In genomic region chr17:35086931-35087573, GRCh38 we compare ENCODE assay signal across 11 cellular contexts. TPM values are rescaled to one million over a fixed set of nuclear protein-coding genes. Genes with fewer than 3 reads are reported as not detected.
DNase-seq lines count a peak whose midpoint lies in the region; ATAC-seq and TF ChIP-seq lines count a peak whose summit lies in the region.
"Had no signal": no experiment of that assay in that cellular context is flagged by ENCODE, and none has a peak within 500 bp of the region (broad histone marks: within the 10 kb centered on the region; RNA-seq: fewer than 3 reads in every experiment).

No MANE protein-coding gene starts in this region.

- H3K4me1 ChIP-seq in SK-N-SH (ENCODE audit: control insufficient read depth in 1 of 2, insufficient read depth in 2 of 2, low read depth in 1 of 2, low read length in 1 of 2) = peaks cover 18 to 33% of the 10 kb centered on the region in 2 experiments
- H3K4me1 ChIP-seq in GM23248 (ENCODE audit: insufficient read depth) = peaks cover 31% of the 10 kb centered on the region

- H3K9me2 ChIP-seq in SK-N-SH = no peaks in the 10 kb centered on the region
- no peaks in the 10 kb centered on the region for H3K9me2 ChIP-seq in GM23248 (ENCODE audit: insufficient read depth)

- 78% methylated on average over 8 of the region's 8 CpGs for WGBS in SK-N-SH (ENCODE audit: low lambda C conversion rate)
- 93% methylated on average over 8 of the region's 8 CpGs for WGBS in GM23248 (ENCODE audit: low coverage in 1 of 2, low lambda C conversion rate in 2 of 2, missing lambda C conversion rate in 2 of 2), 2 experiments

- DNase-seq in SK-N-SH (no peak), globus pallidus (ENCODE audit: low spot score) (peak; percentile 45), GM23248 (no peak), NCI-H226 (no peak)
- no peak for DNase-seq in activated CD4-positive, alpha-beta memory T cell treated with anti-CD3 and anti-CD28 coated beads, Interleukin-2, amount 10 ng/mL, durations not matched to agents 7 days and 5 days
- DNase-seq: 8988T had no signal

- peak overlapping the region; percentile 89 for H3K4me3 Mint-ChIP-seq in activated CD4-positive, alpha-beta memory T cell treated with anti-CD3 and anti-CD28 coated beads, Interleukin-2, amount 10 ng/mL, durations not matched to agents 7 days and 5 days
- H3K4me3 Mint-ChIP-seq in stimulated activated memory B cell treated with anti-CD40 and anti-IgM and Interleukin-4, amounts not matched to agents 10 μg/mL and 1 μg/mL and 100 μg/mL, for 72 hours = peak overlapping the region; percentile 58

- peaks cover 6% of the 10 kb centered on the region for H3K36me3 Mint-ChIP-seq in activated CD4-positive, alpha-beta memory T cell treated with anti-CD3 and anti-CD28 coated beads, Interleukin-2, amount 10 ng/mL, durations not matched to agents 7 days and 5 days (ENCODE audit: low read depth)
- H3K36me3 Mint-ChIP-seq in stimulated activated memory B cell treated with anti-CD40 and anti-IgM and Interleukin-4, amounts not matched to agents 10 μg/mL and 1 μg/mL and 100 μg/mL, for 72 hours = no peaks in the 10 kb centered on the region

- in situ Hi-C loops in GM23248 (cut with MboI) = loop anchor here (25.0 kb wide), 1 partner anchor 1425 kb away; no protein-coding TSS in a partner anchor

- CTCF ChIA-PET in SK-N-SH (lab: Yijun Ruan, JAX) = interaction anchor here (0.6 to 1.9 kb wide), 4 partner anchors 13 to 545 kb away, joined by 3 to 4 read pairs (median 4); no protein-coding TSS in a partner anchor
- CTCF ChIA-PET in activated CD4-positive, alpha-beta memory T cell treated with anti-CD3 and anti-CD28 coated beads, Interleukin-2, amount 10 ng/mL, durations not matched to agents 7 days and 5 days (lab: Charles Lee) = interaction anchor here (1.0 to 3.3 kb wide), 5 partner anchors 10 to 64 kb away, joined by 3 to 17 read pairs (median 12); partner anchors contain the start of gene RAD51D

- no peak overlapping the region for H2AFZ ChIP-seq in SK-N-SH (ENCODE audit: low read depth)
- H2AFZ ChIP-seq in GM23248 = no peak overlapping the region

- no peak for TF ChIP-seq RAD21 in SK-N-SH (IDR thresholded peaks at IDR 0.05; ENCODE audit: low read length)

- H3F3A ChIP-seq in SK-N-SH (replicated peaks; ENCODE audit: insufficient read depth) (peaks cover 26% of the 10 kb centered on the region), GM23248 (ENCODE audit: insufficient read depth) (peaks cover 21% of the 10 kb centered on the region)

- H3K27ac Mint-ChIP-seq in activated CD4-positive, alpha-beta memory T cell treated with anti-CD3 and anti-CD28 coated beads, Interleukin-2, amount 10 ng/mL, durations not matched to agents 7 days and 5 days = peak overlapping the region; percentile 88
- H3K27ac Mint-ChIP-seq in stimulated activated memory B cell treated with anti-CD40 and anti-IgM and Interleukin-4, amounts not matched to agents 10 μg/mL and 1 μg/mL and 100 μg/mL, for 72 hours = peak overlapping the region; percentile 93

- ATAC-seq in SK-N-SH treated with all-trans-retinoic acid at 6 μM for 48 hours (no peak), GM18867 (IDR thresholded peaks at IDR 0.05; ENCODE audit: unreplicated experiment) (no peak)
- no peak for ATAC-seq in stimulated activated memory B cell treated with anti-CD40 and anti-IgM and Interleukin-4, amounts not matched to agents 10 μg/mL and 1 μg/mL and 100 μg/mL, for 72 hours

- POLR2A ChIA-PET in SK-N-SH (lab: Yijun Ruan, JAX) = no interaction called here
- POLR2A ChIA-PET in activated CD4-positive, alpha-beta memory T cell treated with anti-CD3 and anti-CD28 coated beads, Interleukin-2, amount 10 ng/mL, durations not matched to agents 7 days and 5 days (lab: Charles Lee) = interaction anchor here (0.6 to 10.7 kb wide), 12 partner anchors 9 to 537 kb away, joined by 3 to 164 read pairs (median 10); partner anchors contain the start of genes CCT6B, RAD51D, RFFL and ZNF830

- H3K9me3 ChIP-seq in SK-N-SH (no peaks in the 10 kb centered on the region), GM23248 (ENCODE audit: low read depth) (no peaks in the 10 kb centered on the region)
- H3K9me3 ChIP-seq: thoracic aorta had no signal

- H3K27me3 ChIP-seq in SK-N-SH (ENCODE audit: insufficient read depth) (no peaks in the 10 kb centered on the region), GM23248 (replicated peaks; ENCODE audit: insufficient read depth) (no peaks in the 10 kb centered on the region)

- H3K27me3 Mint-ChIP-seq in activated CD4-positive, alpha-beta memory T cell treated with anti-CD3 and anti-CD28 coated beads, Interleukin-2, amount 10 ng/mL, durations not matched to agents 7 days and 5 days = no peaks in the 10 kb centered on the region
- H3K27me3 Mint-ChIP-seq in stimulated activated memory B cell treated with anti-CD40 and anti-IgM and Interleukin-4, amounts not matched to agents 10 μg/mL and 1 μg/mL and 100 μg/mL, for 72 hours = no peaks in the 10 kb centered on the region

- H3K9ac ChIP-seq in SK-N-SH (no peak overlapping the region), GM23248 (no peak overlapping the region)

- H3K4me3 ChIP-seq in SK-N-SH (ENCODE audit: low read depth in 2 of 2, low read length in 1 of 2) (peak overlapping the region in 1 of 2 experiments; percentile 13; a peak in 1 of 4 replicates), GM23248 (no peak overlapping the region; the same call in 1 of the 2 replicates)

- peaks cover 72% of the 10 kb centered on the region for H3K4me1 Mint-ChIP-seq in activated CD4-positive, alpha-beta memory T cell treated with anti-CD3 and anti-CD28 coated beads, Interleukin-2, amount 10 ng/mL, durations not matched to agents 7 days and 5 days
- peaks cover 66% of the 10 kb centered on the region for H3K4me1 Mint-ChIP-seq in stimulated activated memory B cell treated with anti-CD40 and anti-IgM and Interleukin-4, amounts not matched to agents 10 μg/mL and 1 μg/mL and 100 μg/mL, for 72 hours

- H3K27ac ChIP-seq in SK-N-SH (ENCODE audit: low read depth in 2 of 2, low read length in 1 of 2) (no peak overlapping the region), GM23248 (no peak overlapping the region)

- H3K4me2 ChIP-seq in SK-N-SH (peak overlapping the region; percentile 95; the same call in 1 of the 2 replicates), GM23248 (ENCODE audit: unreplicated experiment) (no peak overlapping the region)

- H3K36me3 ChIP-seq in SK-N-SH (replicated peaks in 1 of 2; ENCODE audit: control insufficient read depth in 1 of 2, insufficient read depth in 2 of 2, low read length in 1 of 2) (no peaks in the 10 kb centered on the region), GM23248 (ENCODE audit: low read depth) (no peaks in the 10 kb centered on the region)
- H3K36me3 ChIP-seq: thoracic aorta had no signal

- TF ChIP-seq CTCF in SK-N-SH (IDR thresholded peaks at IDR 0.05) = no peak

- H3K9me3 Mint-ChIP-seq in activated CD4-positive, alpha-beta memory T cell treated with anti-CD3 and anti-CD28 coated beads, Interleukin-2, amount 10 ng/mL, durations not matched to agents 7 days and 5 days = no peaks in the 10 kb centered on the region
- H3K9me3 Mint-ChIP-seq in stimulated activated memory B cell treated with anti-CD40 and anti-IgM and Interleukin-4, amounts not matched to agents 10 μg/mL and 1 μg/mL and 100 μg/mL, for 72 hours = no peaks in the 10 kb centered on the region

- H4K20me1 ChIP-seq in SK-N-SH (ENCODE audit: insufficient read depth) (peaks cover 1% of the 10 kb centered on the region), GM23248 (ENCODE audit: insufficient read depth) (no peaks in the 10 kb centered on the region)

- TF ChIP-seq EP300 in SK-N-SH (IDR thresholded peaks at IDR 0.05; ENCODE audit: borderline replicate concordance in 1 of 2, low read depth in 1 of 2, low read length in 1 of 2) = no peak

- H3K79me2 ChIP-seq in SK-N-SH (ENCODE audit: insufficient read depth) (peaks cover 54% of the 10 kb centered on the region), GM23248 (ENCODE audit: insufficient read depth) (peaks cover 24% of the 10 kb centered on the region)

TF ChIP-seq in SK-N-SH, 30 proteins besides CTCF, POLR2A, EP300 and RAD21 (continues in another document):
- TF ChIP-seq JUND (IDR thresholded peaks at IDR 0.05) = no peak
- no peak for TF ChIP-seq GABPA (IDR thresholded peaks at IDR 0.05; ENCODE audit: low read depth)
- no peak for TF ChIP-seq RCOR1 (IDR thresholded peaks at IDR 0.05; ENCODE audit: low read length)

TF ChIP-seq in SK-N-SH treated with all-trans-retinoic acid at 6 μM for 48 hours, 23 proteins besides CTCF, POLR2A, EP300 and RAD21 (continues in another document):
- TF ChIP-seq ZC3H10 (CRISPR knock-in tag; IDR thresholded peaks at IDR 0.05) (no peak), ARNTL (CRISPR knock-in tag; IDR thresholded peaks at IDR 0.05; ENCODE audit: borderline replicate concordance, low read depth) (no peak)

RNA-seq across cellular contexts. Expression of gene RFFL, which starts 23.5 kb away (rescaled TPM):
- 10.1 and 12.7 TPM in 2 replicates for polyA plus RNA-seq in SK-N-SH (2012; rRNA removed)
- 9.4 and 13.4 TPM in 2 replicates for polyA plus RNA-seq in SK-N-SH (2012; cell fraction: cytosol; rRNA removed)
- 11.3 and 13.1 TPM in 2 replicates for polyA plus RNA-seq in SK-N-SH (2012; cell fraction: nucleus; rRNA removed)
- total RNA-seq in activated CD4-positive, alpha-beta memory T cell treated with anti-CD3 and anti-CD28 coated beads, Interleukin-2, amount 10 ng/mL, durations not matched to agents 7 days and 5 days = 10 to 100 TPM; 47.3 to 53.9 TPM
- total RNA-seq in GM23248 (2014; rRNA removed; shearing (Covaris generic)) = 7.0 and 9.0 TPM in 2 replicates
- polyA plus RNA-seq in GM23248 (2016; fragmentation: Nextera tagmentation; extraction: Ambion mirVana) = 3.9 and 4.2 TPM in 2 replicates

RNA-seq across cellular contexts. Expression of gene RAD51D, which starts 32.6 kb away (rescaled TPM):
- 11.6 and 13.7 TPM in 2 replicates for polyA plus RNA-seq in SK-N-SH (2012; rRNA removed)
- 7.0 and 9.5 TPM in 2 replicates for polyA plus RNA-seq in SK-N-SH (2012; cell fraction: cytosol; rRNA removed)
- polyA plus RNA-seq in SK-N-SH (2012; cell fraction: nucleus; rRNA removed) = 14.6 and 19.5 TPM in 2 replicates
- total RNA-seq in activated CD4-positive, alpha-beta memory T cell treated with anti-CD3 and anti-CD28 coated beads, Interleukin-2, amount 10 ng/mL, durations not matched to agents 7 days and 5 days = 10 to 100 TPM; 25.6 to 25.9 TPM
- total RNA-seq in GM23248 (2014; rRNA removed; shearing (Covaris generic)) = 2.8 and 9.9 TPM in 2 replicates
- 7.7 and 8.0 TPM in 2 replicates for polyA plus RNA-seq in GM23248 (2016; fragmentation: Nextera tagmentation; extraction: Ambion mirVana)

RNA-seq across cellular contexts. Expression of gene FNDC8, which starts 34.4 kb away (rescaled TPM):
- polyA plus RNA-seq in SK-N-SH (2012; rRNA removed) (not detected in 2 replicates), GM23248 (2016; fragmentation: Nextera tagmentation; extraction: Ambion mirVana) (not detected in 2 replicates)
- not detected in 2 replicates for polyA plus RNA-seq in SK-N-SH (2012; cell fraction: cytosol; rRNA removed)
- not detected in 2 replicates for polyA plus RNA-seq in SK-N-SH (2012; cell fraction: nucleus; rRNA removed)
- total RNA-seq in activated CD4-positive, alpha-beta memory T cell treated with anti-CD3 and anti-CD28 coated beads, Interleukin-2, amount 10 ng/mL, durations not matched to agents 7 days and 5 days = not detected
- total RNA-seq in GM23248 (2014; rRNA removed; shearing (Covaris generic)) = not detected in 2 replicates
- total RNA-seq: renal cortical epithelial cell, thoracic aorta had no signal

RNA-seq across cellular contexts. Expression of gene NLE1, which starts 55.1 kb away (rescaled TPM):
- polyA plus RNA-seq in SK-N-SH (2012; rRNA removed) = 22.1 and 25.3 TPM in 2 replicates
- polyA plus RNA-seq in SK-N-SH (2012; cell fraction: cytosol; rRNA removed) = 8.5 and 14.7 TPM in 2 replicates
- polyA plus RNA-seq in SK-N-SH (2012; cell fraction: nucleus; rRNA removed) = 32.8 and 38.6 TPM in 2 replicates
- total RNA-seq in activated CD4-positive, alpha-beta memory T cell treated with anti-CD3 and anti-CD28 coated beads, Interleukin-2, amount 10 ng/mL, durations not matched to agents 7 days and 5 days = 10 to 100 TPM; 13.4 to 14.0 TPM
- total RNA-seq in GM23248 (2014; rRNA removed; shearing (Covaris generic)) = 16.7 and 18.5 TPM in 2 replicates
- polyA plus RNA-seq in GM23248 (2016; fragmentation: Nextera tagmentation; extraction: Ambion mirVana) = 6.8 and 6.9 TPM in 2 replicates
